In the genomic region with DNA sequence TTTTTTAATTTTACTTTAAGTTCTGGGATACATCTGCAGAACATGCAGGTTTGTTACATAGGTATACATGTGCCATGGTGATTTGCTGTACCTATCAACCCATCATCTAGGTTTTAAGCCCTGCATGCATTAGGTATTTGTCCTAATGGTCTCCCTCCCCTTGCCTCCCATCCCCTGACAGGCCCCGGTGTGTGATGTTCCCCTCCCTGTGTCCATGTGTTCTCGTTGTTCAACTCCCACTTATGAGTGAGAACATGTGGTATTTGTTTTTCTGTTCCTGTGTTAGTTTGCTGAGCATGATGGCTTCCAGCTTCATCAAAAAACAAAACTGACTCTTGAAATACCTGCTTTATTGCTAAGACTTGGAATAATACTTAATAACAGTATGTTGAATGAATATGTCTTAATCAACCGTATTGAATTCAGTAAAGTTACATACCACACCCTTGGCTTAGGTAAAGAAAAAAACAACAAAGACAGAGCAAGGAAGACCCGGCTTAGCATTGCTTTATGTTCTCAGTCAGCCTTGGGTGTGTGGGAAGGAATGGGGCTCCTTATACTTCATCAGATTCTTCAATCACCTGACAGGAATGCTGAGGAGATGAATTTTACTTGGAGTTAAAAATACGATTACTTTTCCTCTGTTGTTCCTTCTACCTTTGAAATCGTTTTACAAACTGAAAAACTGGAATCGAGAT, we compare ENCODE assay signal across 7 cellular contexts.
DNase-seq lines count a peak whose midpoint lies in the region; ATAC-seq and TF ChIP-seq lines count a peak whose summit lies in the region.
"Not testable (repeated sequence)": the region's sequence is repeated elsewhere in the genome, so short reads cannot be mapped to it uniquely, and the experiment has no call there.

No MANE protein-coding gene starts in this region.

- intact Hi-C loops in mammary epithelial cell (cut with micrococcal nuclease) = loop anchor here (10.0 kb wide), 1 partner anchor 188 kb away; no protein-coding TSS in a partner anchor

- POLR2A ChIA-PET in WTC11 (lab: Charles Lee) = not testable (repeated sequence)

- H3K14ac ChIP-seq in mesenchymal stem cell (ENCODE audit: low read length in 2 of 2) = not testable (repeated sequence)

- not testable (repeated sequence) for H2BK120ac ChIP-seq in mesenchymal stem cell (ENCODE audit: low read depth, low read length)

- not testable (repeated sequence) for H3K27me3 Mint-ChIP-seq in WTC11 (ENCODE audit: low read depth); activated naive CD4-positive, alpha-beta T cell treated with anti-CD3 and anti-CD28 coated beads, Interleukin-2, amount 10 ng/mL, durations not matched to agents 7 days and 5 days

- not testable (repeated sequence) for H3K4me2 ChIP-seq in DND-41 (ENCODE audit: insufficient read depth, low read length); mammary epithelial cell (ENCODE audit: insufficient read depth, low read depth, low read length); mesenchymal stem cell (ENCODE audit: low read length, poor library complexity, severe bottlenecking); smooth muscle cell

- in situ Hi-C loops in mammary epithelial cell (cut with MboI; ENCODE audit: low sequenced_read_pairs in 2 of 2) = not testable (repeated sequence)

- H4K20me1 ChIP-seq in DND-41 (ENCODE audit: insufficient read depth, low read length); mammary epithelial cell (ENCODE audit: insufficient read depth, low read length); smooth muscle cell (ENCODE audit: low read depth): not testable (repeated sequence)

- H3K4me3 ChIP-seq in DND-41 (ENCODE audit: low read depth in 1 of 2, low read length in 2 of 2); SK-N-MC; mammary epithelial cell (replicated peaks in 1 of 3; ENCODE audit: insufficient read depth in 1 of 3, low read depth in 2 of 3, low read length in 3 of 3); smooth muscle cell: not testable (repeated sequence)
- peak overlapping the region in 1 of 2 experiments; percentile 3 for H3K4me3 ChIP-seq in mesenchymal stem cell (ENCODE audit: insufficient read depth in 1 of 2, low read depth in 1 of 2, low read length in 2 of 2)

- H2BK15ac ChIP-seq in mesenchymal stem cell (ENCODE audit: low read depth, poor library complexity, severe bottlenecking) = not testable (repeated sequence)

- H3K79me2 ChIP-seq in DND-41 (ENCODE audit: insufficient read depth, low read length); mammary epithelial cell (ENCODE audit: insufficient read depth, low read length); smooth muscle cell (ENCODE audit: low read depth): not testable (repeated sequence)

- H3K23ac ChIP-seq in mesenchymal stem cell (ENCODE audit: low read length in 2 of 2) = not testable (repeated sequence)

- H3K36me3 Mint-ChIP-seq in WTC11 = not testable (repeated sequence)
- H3K36me3 Mint-ChIP-seq in activated naive CD4-positive, alpha-beta T cell treated with anti-CD3 and anti-CD28 coated beads, Interleukin-2, amount 10 ng/mL, durations not matched to agents 7 days and 5 days = peaks cover 40% of the 10 kb centered on the region

- H3K4ac ChIP-seq in mesenchymal stem cell (ENCODE audit: low read depth in 1 of 2, low read length in 2 of 2) = not testable (repeated sequence)

- H3K27me3 ChIP-seq in DND-41 (ENCODE audit: insufficient read depth, low read length, poor library complexity); mammary epithelial cell (ENCODE audit: insufficient read depth, low read length); mesenchymal stem cell (ENCODE audit: control insufficient read depth in 1 of 2, insufficient read depth in 1 of 2, low read length in 2 of 2); smooth muscle cell (ENCODE audit: low read depth): not testable (repeated sequence)

- not testable (repeated sequence) for H3K79me1 ChIP-seq in mesenchymal stem cell (replicated peaks; ENCODE audit: low read length, poor library complexity, severe bottlenecking)

- not testable (repeated sequence) for DNase-seq in DND-41; SK-N-MC (ENCODE audit: low read depth, low spot score); WTC11 (ENCODE audit: low spot score); activated naive CD4-positive, alpha-beta T cell treated with anti-CD3 and anti-CD28 coated beads, Interleukin-2, amount 10 ng/mL, durations not matched to agents 7 days and 5 days; mammary epithelial cell; mesenchymal stem cell; smooth muscle cell (lab: John Stamatoyannopoulos, UW; ENCODE audit: unreplicated experiment)

- not testable (repeated sequence) for H2AK5ac ChIP-seq in mesenchymal stem cell (ENCODE audit: low read length, severe bottlenecking)

- H3F3A ChIP-seq in smooth muscle cell (ENCODE audit: low read depth) = not testable (repeated sequence)

- peak overlapping the region; percentile 39 for H3K27ac ChIP-seq in DND-41 (ENCODE audit: low read length)
- peak overlapping the region; percentile 19; the same call in 1 of the 2 replicates for H3K27ac ChIP-seq in SK-N-MC
- not testable (repeated sequence) for H3K27ac ChIP-seq in mammary epithelial cell (ENCODE audit: insufficient read depth, low read depth, low read length); mesenchymal stem cell (ENCODE audit: low read length, poor library complexity, severe bottlenecking); smooth muscle cell (ENCODE audit: low read depth)

- H3K4me1 ChIP-seq in DND-41 (ENCODE audit: insufficient read depth, low read length) = peaks cover 44% of the 10 kb centered on the region
- H3K4me1 ChIP-seq in mammary epithelial cell (ENCODE audit: insufficient read depth, low read length); mesenchymal stem cell (ENCODE audit: control insufficient read depth, insufficient read depth, low read depth, low read length); smooth muscle cell (ENCODE audit: low read depth): not testable (repeated sequence)

- TF ChIP-seq CTCF in DND-41 (IDR thresholded peaks at IDR 0.05; ENCODE audit: borderline replicate concordance, extremely low read depth, low read length, poor library complexity, severe bottlenecking); WTC11 (IDR thresholded peaks at IDR 0.05); mammary epithelial cell (conservative IDR thresholded peaks at IDR 0.05 in 1 of 2, IDR thresholded peaks at IDR 0.05 in 1 of 2; ENCODE audit: extremely low read depth in 1 of 2, insufficient read depth in 1 of 2, low read depth in 1 of 2, low read length in 2 of 2); smooth muscle cell (IDR thresholded peaks at IDR 0.05; ENCODE audit: borderline replicate concordance, insufficient read depth, poor library complexity, severe bottlenecking): not testable (repeated sequence)

- H4K8ac ChIP-seq in mesenchymal stem cell (ENCODE audit: low read length) = not testable (repeated sequence)

- H2BK5ac ChIP-seq in mesenchymal stem cell (ENCODE audit: low read depth, low read length, poor library complexity, severe bottlenecking) = not testable (repeated sequence)

- ATAC-seq in DND-41 (ENCODE audit: insufficient read depth, low read depth); WTC11: not testable (repeated sequence)

- not testable (repeated sequence) for H3K9me3 ChIP-seq in DND-41 (ENCODE audit: insufficient read depth, low read length, severe bottlenecking); SK-N-MC (ENCODE audit: low read depth, low read length); mammary epithelial cell (replicated peaks; ENCODE audit: insufficient read depth, low read length); mesenchymal stem cell (ENCODE audit: control insufficient read depth, low read length); smooth muscle cell (replicated peaks; ENCODE audit: low read depth)

- H4K91ac ChIP-seq in mesenchymal stem cell (ENCODE audit: low read length) = not testable (repeated sequence)

- not testable (repeated sequence) for H3K9me3 Mint-ChIP-seq in WTC11
- peaks cover 29% of the 10 kb centered on the region for H3K9me3 Mint-ChIP-seq in activated naive CD4-positive, alpha-beta T cell treated with anti-CD3 and anti-CD28 coated beads, Interleukin-2, amount 10 ng/mL, durations not matched to agents 7 days and 5 days

- H2BK12ac ChIP-seq in mesenchymal stem cell (ENCODE audit: low read length in 2 of 2) = not testable (repeated sequence)

- not testable (repeated sequence) for H2AFZ ChIP-seq in DND-41 (ENCODE audit: low read depth, low read length); mesenchymal stem cell (ENCODE audit: low read depth, low read length)
- H2AFZ ChIP-seq in mammary epithelial cell (ENCODE audit: low read depth, low read length) (peak overlapping the region; percentile 49), smooth muscle cell (ENCODE audit: low read depth) (peak overlapping the region; percentile 38)

- not testable (repeated sequence) for BruUV-seq in mammary epithelial cell (replicated peaks; lab: Mats Ljungman, UMichigan)

- dilution Hi-C loops in mammary epithelial cell (cut with HindIII; ENCODE audit: low sequenced_read_pairs) = not testable (repeated sequence)

- not testable (repeated sequence) for H3K4me3 Mint-ChIP-seq in WTC11
- H3K4me3 Mint-ChIP-seq in activated naive CD4-positive, alpha-beta T cell treated with anti-CD3 and anti-CD28 coated beads, Interleukin-2, amount 10 ng/mL, durations not matched to agents 7 days and 5 days = peak overlapping the region; percentile 3

- not testable (repeated sequence) for H3K36me3 ChIP-seq in DND-41 (ENCODE audit: insufficient read depth, low read length); SK-N-MC (ENCODE audit: insufficient read depth, low read length); mammary epithelial cell (ENCODE audit: insufficient read depth, low read length); mesenchymal stem cell (ENCODE audit: control insufficient read depth in 1 of 2, insufficient read depth in 2 of 2, low read depth in 1 of 2, low read length in 2 of 2); smooth muscle cell (ENCODE audit: low read depth)

- H3K18ac ChIP-seq in mesenchymal stem cell (ENCODE audit: low read depth in 1 of 2, low read length in 2 of 2) = not testable (repeated sequence)

- 0 out of 2 replicates have a peak overlapping the region, but pooled peaks have one; percentile 42 for H3K27ac Mint-ChIP-seq in WTC11
- H3K27ac Mint-ChIP-seq in activated naive CD4-positive, alpha-beta T cell treated with anti-CD3 and anti-CD28 coated beads, Interleukin-2, amount 10 ng/mL, durations not matched to agents 7 days and 5 days = peak overlapping the region; percentile 70

- not testable (repeated sequence) for H3K4me1 Mint-ChIP-seq in WTC11
- H3K4me1 Mint-ChIP-seq in activated naive CD4-positive, alpha-beta T cell treated with anti-CD3 and anti-CD28 coated beads, Interleukin-2, amount 10 ng/mL, durations not matched to agents 7 days and 5 days = peaks cover 30% of the 10 kb centered on the region

- WGBS in mammary epithelial cell (ENCODE audit: low coverage, missing lambda C conversion rate) = 43% methylated on average over 7 of the region's 7 CpGs
- WGBS in mesenchymal stem cell = 91% methylated on average over 3 of the region's 7 CpGs
- 82% methylated on average over 7 of the region's 7 CpGs for WGBS in smooth muscle cell (ENCODE audit: low lambda C conversion rate)

- CTCF ChIA-PET in WTC11 (lab: Charles Lee); activated naive CD4-positive, alpha-beta T cell treated with anti-CD3 and anti-CD28 coated beads, Interleukin-2, amount 10 ng/mL, durations not matched to agents 7 days and 5 days (lab: Charles Lee); mammary epithelial cell (lab: Charles Lee; ENCODE audit: low non-redundant PET): not testable (repeated sequence)

- H3K9ac ChIP-seq in DND-41 (ENCODE audit: low read depth, low read length); mammary epithelial cell (ENCODE audit: insufficient read depth, low read length); smooth muscle cell (ENCODE audit: low read depth): not testable (repeated sequence)
- H3K9ac ChIP-seq in SK-N-MC (ENCODE audit: insufficient read length) (peak overlapping the region; percentile 11), mesenchymal stem cell (ENCODE audit: low read length) (peak overlapping the region; percentile 63)
